In the genomic region with DNA sequence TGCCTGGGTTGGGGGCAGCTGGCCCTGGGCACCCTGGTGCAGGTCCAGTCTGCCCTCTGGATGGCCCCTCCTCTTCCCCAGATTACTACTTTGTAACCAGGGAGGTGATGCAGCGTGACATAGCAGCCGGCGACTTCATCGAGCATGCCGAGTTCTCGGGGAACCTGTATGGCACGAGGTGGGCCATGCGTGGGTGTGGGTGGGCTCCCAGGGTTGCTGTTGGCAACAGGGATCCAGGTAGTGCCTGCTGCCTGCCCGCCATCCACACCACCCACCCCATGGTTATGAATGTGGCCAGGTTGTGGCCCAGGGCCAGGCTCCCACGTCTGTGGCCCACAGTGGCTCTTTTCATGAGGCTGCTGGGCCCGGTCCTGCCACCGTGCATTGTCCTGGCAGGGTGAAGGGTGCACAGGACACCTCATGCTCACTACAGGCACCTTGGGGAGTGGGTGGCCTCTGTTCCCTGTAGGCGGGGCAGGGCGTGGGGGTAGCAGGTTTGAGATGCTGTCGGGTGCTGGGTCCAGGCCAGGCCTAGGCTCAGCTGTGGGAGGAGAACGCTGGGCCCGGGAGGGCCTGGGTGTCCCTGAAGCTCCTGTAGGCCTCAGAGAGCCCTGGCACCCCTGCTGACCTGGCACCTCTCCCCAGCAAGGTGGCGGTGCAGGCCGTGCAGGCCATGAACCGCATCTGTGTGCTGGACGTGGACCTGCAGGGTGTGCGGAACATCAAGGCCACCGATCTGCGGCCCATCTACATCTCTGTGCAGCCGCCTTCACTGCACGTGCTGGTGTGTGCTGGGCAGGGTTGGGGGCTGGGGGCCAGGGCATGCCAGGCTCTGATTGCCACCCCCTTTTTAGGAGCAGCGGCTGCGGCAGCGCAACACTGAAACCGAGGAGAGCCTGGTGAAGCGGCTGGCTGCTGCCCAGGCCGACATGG, we compare ENCODE assay signal across 20 cellular contexts. TPM values are rescaled to one million over a fixed set of nuclear protein-coding genes. Genes with fewer than 3 reads are reported as not detected.
A peak's percentile ranks its signal among the peaks of the same experiment; 100 is the strongest.
DNase-seq lines count a peak whose midpoint lies in the region; ATAC-seq, FAIRE-seq and TF ChIP-seq lines count a peak whose summit lies in the region.
"Had no signal": no experiment of that assay in that cellular context is flagged by ENCODE, and none has a peak within 500 bp of the region (broad histone marks: within the 10 kb centered on the region; RNA-seq: fewer than 3 reads in every experiment).

No MANE protein-coding gene starts in this region.

- intact Hi-C loops in K562 (cut with micrococcal nuclease): no loop called here

- no peak for TF ChIP-seq EP300 in K562 (IDR thresholded peaks at IDR 0.05; ENCODE audit: low read length)

- BruUV-seq in K562 (replicated peaks; lab: Mats Ljungman, UMichigan): no TSS peak

- no peaks in the 10 kb centered on the region for H3K27me3 ChIP-seq in K562 (ENCODE audit: control insufficient read depth in 2 of 2, insufficient read depth in 2 of 2, low read length in 2 of 2)
- H3K27me3 ChIP-seq: colonic mucosa, gastrocnemius medialis had no signal

- H4K20me1 ChIP-seq in K562 (replicated peaks; ENCODE audit: control insufficient read depth, insufficient read depth, low read length): peaks cover 53% of the 10 kb centered on the region

- WGBS in K562 (ENCODE audit: insufficient coverage, low coverage, missing lambda C conversion rate): 98% methylated on average over 31 of the region's 32 CpGs

- CTCF ChIA-PET in K562 (lab: Yijun Ruan, JAX; ENCODE audit: low intra/inter-chr PET ratio): no interaction called here

- no peak for TF ChIP-seq RAD21 in K562 (CRISPR knock-in tag; conservative IDR thresholded peaks at IDR 0.05 in 1 of 2, IDR thresholded peaks at IDR 0.05 in 1 of 2)

- POLR2A ChIA-PET in K562 (lab: Yijun Ruan, JAX): interaction anchor here (6.0 kb wide), 1 partner anchor 19 kb away, joined by 47 read pairs; the partner anchor contains the start of gene IBA57

- peak overlapping the region in 1 of 2 experiments; percentile 86; a peak in 2 of 4 replicates for H3K9ac ChIP-seq in K562 (ENCODE audit: insufficient read depth in 1 of 2, low read depth in 2 of 2, low read length in 2 of 2)

- ATAC-seq in K562: no peak
- ATAC-seq: gastrocnemius medialis; naive thymus-derived CD4-positive, alpha-beta T cell; stimulated activated naive B cell treated with anti-CD40 and anti-IgM and Interleukin-4, amounts not matched to agents 10 μg/mL and 1 μg/mL and 100 μg/mL, for 72 hours had no signal

- no peak overlapping the region for H3K4me3 ChIP-seq in K562
- H3K4me3 ChIP-seq: colonic mucosa, gastrocnemius medialis had no signal

- H3K4me1 ChIP-seq in K562 (replicated peaks in 1 of 2; ENCODE audit: control insufficient read depth in 2 of 2, insufficient read depth in 2 of 2, low read length in 2 of 2): peaks cover 59 to 99% of the 10 kb centered on the region in 2 experiments

- H2AFZ ChIP-seq in K562 (ENCODE audit: low read depth, low read length): no peak overlapping the region

- in situ Hi-C loops in K562 (cut with MboI): no loop called here

- H3K9me1 ChIP-seq in K562 (ENCODE audit: control insufficient read depth, insufficient read depth, low read length): peaks cover 24% of the 10 kb centered on the region

- H3K27ac ChIP-seq in K562 (ENCODE audit: extremely low read depth, low read depth, low read length) (no peak overlapping the region), substantia nigra (ENCODE audit: low read depth, low read length, poor library complexity, severe bottlenecking) (peak overlapping the region; percentile 68)
- H3K27ac ChIP-seq: colonic mucosa had no signal

- no peaks in the 10 kb centered on the region for H3K9me3 ChIP-seq in K562 (replicated peaks; ENCODE audit: control insufficient read depth, insufficient read depth, low read depth, low read length)
- H3K9me3 ChIP-seq: colonic mucosa, gastrocnemius medialis had no signal

- no peak for FAIRE-seq in K562 (lab: Jason Lieb, UNC)
- FAIRE-seq: A204.1, urothelium cell line had no signal

- TF ChIP-seq POLR2A in K562 (conservative IDR thresholded peaks at IDR 0.05) (no peak; the same call in 1 of the 2 replicates), erythroblast (IDR thresholded peaks at IDR 0.05; ENCODE audit: low read length) (no peak)

- peak; percentile 60 for DNase-seq in activated effector memory CD4-positive, alpha-beta T cell treated with anti-CD3 and anti-CD28 coated beads, Interleukin-2, amount 50 U/mL, for 16 hours
- DNase-seq in activated effector memory CD4-positive, alpha-beta T cell treated with Interleukin-2 at 50 U/mL for 16 hours: no peak
- DNase-seq in K562 (ENCODE audit: extremely low read depth in 1 of 4, low spot score in 3 of 4) (no peak), substantia nigra (lab: John Stamatoyannopoulos, UW) (peak in 1 of 49 donors; percentile 38), erythroblast (lab: John Stamatoyannopoulos, UW) (no peak)
- DNase-seq in effector CD4-positive, alpha-beta T cell: no peak
- DNase-seq: activated CD4-positive, CD25-positive, alpha-beta regulatory T cell treated with anti-CD3 and anti-CD28 coated beads, Interleukin-2, amount 50 U/mL, for 72 hours; activated naive CD4-positive, alpha-beta T cell; CD4-positive, alpha-beta T cell; colonic mucosa; DMS79; NCI-H2107; NCI-H526 treated with DMSO at 0.1 percent for 48 hours; stimulated activated CD4-positive, alpha-beta T cell treated with anti-CD3 and anti-CD28 coated beads, Interleukin-12 subunit alpha, Interleukin-12 subunit beta, amount 100 ng/mL, for 4 hours; stimulated activated naive B cell treated with anti-CD40 and anti-IgM and Interleukin-4, amounts not matched to agents 10 μg/mL and 1 μg/mL and 100 μg/mL, for 72 hours; T-helper 9 cell had no signal

- H3K79me2 ChIP-seq in K562 (ENCODE audit: control insufficient read depth, insufficient read depth, low read length): peaks cover 77% of the 10 kb centered on the region

- TF ChIP-seq CTCF in K562 (IDR thresholded peaks at IDR 0.05 in 2 of 3, conservative IDR thresholded peaks at IDR 0.05 in 1 of 3; ENCODE audit: insufficient read depth in 2 of 3, low read depth in 1 of 3, low read length in 3 of 3): no peak

- peaks cover 56% of the 10 kb centered on the region; the same call in 2 of the 3 replicates for H3K36me3 ChIP-seq in K562 (ENCODE audit: control insufficient read depth, insufficient read depth, low read length)
- H3K36me3 ChIP-seq: colonic mucosa had no signal

- H3K4me2 ChIP-seq in K562 (ENCODE audit: insufficient read depth, low read length): no peak overlapping the region

RNA-seq across cellular contexts. Expression of gene GJC2, which starts 2.7 kb away (rescaled TPM):
- 0.53 and 1.4 TPM in 2 replicates for total RNA-seq in K562 (2011; cell fraction: chromatin; rRNA removed; ENCODE audit: low replicate concordance)
- total RNA-seq in K562 (2011; cell fraction: nucleolus; rRNA removed): 1.2 and 2.2 TPM in 2 replicates
- total RNA-seq in K562 (2011; cell fraction: nucleoplasm; rRNA removed): 0.59 and 0.69 TPM in 2 replicates
- total RNA-seq in K562 (2014; rRNA removed) (0.32 and 0.86 TPM in 2 replicates), K562 (2014; rRNA removed; fragmentation: Illumina TruSeq; extraction: Trizol) (0.11 and 0.16 TPM in 2 replicates), K562 (2015; rRNA removed; fragmentation: Illumina TruSeq; extraction: Trizol) (0.11 and 0.22 TPM in 2 replicates), K562 (2021) (0.62 and 0.69 TPM in 2 replicates)
- polyA plus RNA-seq in K562 (2011; rRNA removed) (0.08 and 0.20 TPM in 2 replicates), K562 (2014; fragmentation: Illumina TruSeq; extraction: Trizol) (0.06 and 0.12 TPM in 2 replicates), K562 (2014; fragmentation: Nextera tagmentation; extraction: Ambion mirVana) (not detected), K562 (2014; rRNA removed) (0.03 and 0.36 TPM in 2 replicates)
- polyA plus RNA-seq in K562 (2011; cell fraction: cytosol; rRNA removed): 0.10 and 0.61 TPM in 2 replicates
- 0.29 and 1.1 TPM in 2 replicates for polyA plus RNA-seq in K562 (2011; cell fraction: nucleus; rRNA removed)
- 0.39 and 0.47 TPM in 2 replicates for polyA plus RNA-seq in K562 (2012)
- polyA minus RNA-seq in K562 (2011; rRNA and poly(A)+ RNA removed): 0.09 and 0.18 TPM in 2 replicates
- 0.57 TPM in 1 of 2 replicates, not detected in the other for polyA minus RNA-seq in K562 (2011; cell fraction: cytosol; rRNA and poly(A)+ RNA removed)
- polyA minus RNA-seq in K562 (2011; cell fraction: nucleus; rRNA and poly(A)+ RNA removed): 0.40 and 0.44 TPM in 2 replicates
- polyA plus RNA-seq: naive thymus-derived CD4-positive, alpha-beta T cell had no signal

RNA-seq across cellular contexts. Expression of gene GUK1, which starts 6.9 kb away (rescaled TPM):
- 206 and 587 TPM in 2 replicates for total RNA-seq in K562 (2011; cell fraction: chromatin; rRNA removed; ENCODE audit: low replicate concordance)
- 479 and 565 TPM in 2 replicates for total RNA-seq in K562 (2011; cell fraction: nucleolus; rRNA removed)
- 351 and 369 TPM in 2 replicates for total RNA-seq in K562 (2011; cell fraction: nucleoplasm; rRNA removed)
- total RNA-seq in K562 (2014; rRNA removed) (331 and 360 TPM in 2 replicates), K562 (2014; rRNA removed; fragmentation: Illumina TruSeq; extraction: Trizol) (31.6 and 42.7 TPM in 2 replicates), K562 (2015; rRNA removed; fragmentation: Illumina TruSeq; extraction: Trizol) (129 and 132 TPM in 2 replicates), K562 (2021) (228 and 233 TPM in 2 replicates)
- polyA plus RNA-seq in K562 (2011; rRNA removed) (192 and 244 TPM in 2 replicates), K562 (2014; fragmentation: Illumina TruSeq; extraction: Trizol) (44.3 and 143 TPM in 2 replicates), K562 (2014; fragmentation: Nextera tagmentation; extraction: Ambion mirVana) (10 to 100 TPM in 1 of 2 experiments, 1 to 10 TPM in 1; 7.0 to 18.1 TPM), K562 (2014; rRNA removed) (285 and 338 TPM in 2 replicates)
- polyA plus RNA-seq in K562 (2011; cell fraction: cytosol; rRNA removed): 357 and 647 TPM in 2 replicates
- polyA plus RNA-seq in K562 (2011; cell fraction: nucleus; rRNA removed): 690 and 902 TPM in 2 replicates
- polyA plus RNA-seq in K562 (2012): 198 and 243 TPM in 2 replicates
- 38.4 and 72.5 TPM in 2 replicates for polyA minus RNA-seq in K562 (2011; rRNA and poly(A)+ RNA removed)
- 79.7 and 95.8 TPM in 2 replicates for polyA minus RNA-seq in K562 (2011; cell fraction: cytosol; rRNA and poly(A)+ RNA removed)
- 159 and 171 TPM in 2 replicates for polyA minus RNA-seq in K562 (2011; cell fraction: nucleus; rRNA and poly(A)+ RNA removed)

RNA-seq across cellular contexts. Expression of gene IBA57, which starts 18.6 kb away (rescaled TPM):
- 6.2 and 10.7 TPM in 2 replicates for total RNA-seq in K562 (2011; cell fraction: chromatin; rRNA removed; ENCODE audit: low replicate concordance)
- 8.3 and 8.9 TPM in 2 replicates for total RNA-seq in K562 (2011; cell fraction: nucleolus; rRNA removed)
- total RNA-seq in K562 (2011; cell fraction: nucleoplasm; rRNA removed): 6.8 and 8.3 TPM in 2 replicates
- total RNA-seq in K562 (2014; rRNA removed) (9.0 and 16.8 TPM in 2 replicates), K562 (2014; rRNA removed; fragmentation: Illumina TruSeq; extraction: Trizol) (1.8 and 1.9 TPM in 2 replicates), K562 (2015; rRNA removed; fragmentation: Illumina TruSeq; extraction: Trizol) (2.9 and 4.1 TPM in 2 replicates), K562 (2021) (14.1 and 15.5 TPM in 2 replicates)
- polyA plus RNA-seq in K562 (2011; rRNA removed) (2.7 and 5.6 TPM in 2 replicates), K562 (2014; fragmentation: Illumina TruSeq; extraction: Trizol) (1.9 and 5.9 TPM in 2 replicates), K562 (2014; fragmentation: Nextera tagmentation; extraction: Ambion mirVana) (1 to 10 TPM in 1 of 2 experiments, under 1 TPM in 1; 0.77 to 1.0 TPM), K562 (2014; rRNA removed) (6.9 and 9.0 TPM in 2 replicates)
- polyA plus RNA-seq in K562 (2011; cell fraction: cytosol; rRNA removed): 4.2 and 11.4 TPM in 2 replicates
- polyA plus RNA-seq in K562 (2011; cell fraction: nucleus; rRNA removed): 4.0 and 5.9 TPM in 2 replicates
- polyA plus RNA-seq in K562 (2012): 4.8 and 6.7 TPM in 2 replicates
- polyA minus RNA-seq in K562 (2011; rRNA and poly(A)+ RNA removed): 1.9 and 2.1 TPM in 2 replicates
- 7.1 and 8.0 TPM in 2 replicates for polyA minus RNA-seq in K562 (2011; cell fraction: cytosol; rRNA and poly(A)+ RNA removed)
- polyA minus RNA-seq in K562 (2011; cell fraction: nucleus; rRNA and poly(A)+ RNA removed): 3.4 and 3.7 TPM in 2 replicates

RNA-seq across cellular contexts. Expression of gene MRPL55, which starts 37.9 kb away (rescaled TPM):
- total RNA-seq in K562 (2011; cell fraction: chromatin; rRNA removed; ENCODE audit: low replicate concordance): 49.1 and 124 TPM in 2 replicates
- 125 and 127 TPM in 2 replicates for total RNA-seq in K562 (2011; cell fraction: nucleolus; rRNA removed)
- 91.0 and 99.2 TPM in 2 replicates for total RNA-seq in K562 (2011; cell fraction: nucleoplasm; rRNA removed)
- 228 and 230 TPM in 2 replicates for total RNA-seq in K562 (2014; rRNA removed)
- total RNA-seq in K562 (2014; rRNA removed; fragmentation: Illumina TruSeq; extraction: Trizol): 26.7 and 47.2 TPM in 2 replicates
- 83.8 and 90.1 TPM in 2 replicates for total RNA-seq in K562 (2015; rRNA removed; fragmentation: Illumina TruSeq; extraction: Trizol)
- 112 and 120 TPM in 2 replicates for total RNA-seq in K562 (2021)
- polyA plus RNA-seq in K562 (2011; rRNA removed): 65.9 and 115 TPM in 2 replicates
- 142 and 334 TPM in 2 replicates for polyA plus RNA-seq in K562 (2011; cell fraction: cytosol; rRNA removed)
- polyA plus RNA-seq in K562 (2011; cell fraction: nucleus; rRNA removed): 277 and 406 TPM in 2 replicates
- 90.3 and 111 TPM in 2 replicates for polyA plus RNA-seq in K562 (2012)
- polyA plus RNA-seq in K562 (2014; fragmentation: Illumina TruSeq; extraction: Trizol): 81.0 and 93.0 TPM in 2 replicates
- polyA plus RNA-seq in K562 (2014; fragmentation: Nextera tagmentation; extraction: Ambion mirVana): 10 to 100 TPM; 34.9 to 77.0 TPM
- 154 and 166 TPM in 2 replicates for polyA plus RNA-seq in K562 (2014; rRNA removed)
- 25.6 and 46.0 TPM in 2 replicates for polyA minus RNA-seq in K562 (2011; rRNA and poly(A)+ RNA removed)
- 61.9 and 66.6 TPM in 2 replicates for polyA minus RNA-seq in K562 (2011; cell fraction: cytosol; rRNA and poly(A)+ RNA removed)
- 48.2 and 76.1 TPM in 2 replicates for polyA minus RNA-seq in K562 (2011; cell fraction: nucleus; rRNA and poly(A)+ RNA removed)

RNA-seq across cellular contexts. Expression of gene C1orf35, which starts 43.9 kb away (rescaled TPM):
- total RNA-seq in K562 (2011; cell fraction: chromatin; rRNA removed; ENCODE audit: low replicate concordance): 16.4 and 31.0 TPM in 2 replicates
- total RNA-seq in K562 (2011; cell fraction: nucleolus; rRNA removed): 27.0 and 28.6 TPM in 2 replicates
- 20.4 and 20.5 TPM in 2 replicates for total RNA-seq in K562 (2011; cell fraction: nucleoplasm; rRNA removed)
- 42.2 and 50.8 TPM in 2 replicates for total RNA-seq in K562 (2014; rRNA removed)
- total RNA-seq in K562 (2014; rRNA removed; fragmentation: Illumina TruSeq; extraction: Trizol): 4.9 and 8.3 TPM in 2 replicates
- 18.9 and 23.2 TPM in 2 replicates for total RNA-seq in K562 (2015; rRNA removed; fragmentation: Illumina TruSeq; extraction: Trizol)
- 38.2 and 41.8 TPM in 2 replicates for total RNA-seq in K562 (2021)
- polyA plus RNA-seq in K562 (2011; rRNA removed): 10.8 and 15.6 TPM in 2 replicates
- polyA plus RNA-seq in K562 (2011; cell fraction: cytosol; rRNA removed): 12.7 and 22.3 TPM in 2 replicates
- 44.7 and 65.7 TPM in 2 replicates for polyA plus RNA-seq in K562 (2011; cell fraction: nucleus; rRNA removed)
- polyA plus RNA-seq in K562 (2012): 28.9 and 30.6 TPM in 2 replicates
- polyA plus RNA-seq in K562 (2014; fragmentation: Illumina TruSeq; extraction: Trizol): 12.5 and 20.9 TPM in 2 replicates
- 1 to 10 TPM; 3.2 to 3.8 TPM for polyA plus RNA-seq in K562 (2014; fragmentation: Nextera tagmentation; extraction: Ambion mirVana)
- polyA plus RNA-seq in K562 (2014; rRNA removed): 34.3 and 48.7 TPM in 2 replicates
- 1.9 and 2.0 TPM in 2 replicates for polyA minus RNA-seq in K562 (2011; rRNA and poly(A)+ RNA removed)
- polyA minus RNA-seq in K562 (2011; cell fraction: cytosol; rRNA and poly(A)+ RNA removed): 2.3 and 5.9 TPM in 2 replicates
- 6.9 and 8.2 TPM in 2 replicates for polyA minus RNA-seq in K562 (2011; cell fraction: nucleus; rRNA and poly(A)+ RNA removed)
